In the genomic region with DNA sequence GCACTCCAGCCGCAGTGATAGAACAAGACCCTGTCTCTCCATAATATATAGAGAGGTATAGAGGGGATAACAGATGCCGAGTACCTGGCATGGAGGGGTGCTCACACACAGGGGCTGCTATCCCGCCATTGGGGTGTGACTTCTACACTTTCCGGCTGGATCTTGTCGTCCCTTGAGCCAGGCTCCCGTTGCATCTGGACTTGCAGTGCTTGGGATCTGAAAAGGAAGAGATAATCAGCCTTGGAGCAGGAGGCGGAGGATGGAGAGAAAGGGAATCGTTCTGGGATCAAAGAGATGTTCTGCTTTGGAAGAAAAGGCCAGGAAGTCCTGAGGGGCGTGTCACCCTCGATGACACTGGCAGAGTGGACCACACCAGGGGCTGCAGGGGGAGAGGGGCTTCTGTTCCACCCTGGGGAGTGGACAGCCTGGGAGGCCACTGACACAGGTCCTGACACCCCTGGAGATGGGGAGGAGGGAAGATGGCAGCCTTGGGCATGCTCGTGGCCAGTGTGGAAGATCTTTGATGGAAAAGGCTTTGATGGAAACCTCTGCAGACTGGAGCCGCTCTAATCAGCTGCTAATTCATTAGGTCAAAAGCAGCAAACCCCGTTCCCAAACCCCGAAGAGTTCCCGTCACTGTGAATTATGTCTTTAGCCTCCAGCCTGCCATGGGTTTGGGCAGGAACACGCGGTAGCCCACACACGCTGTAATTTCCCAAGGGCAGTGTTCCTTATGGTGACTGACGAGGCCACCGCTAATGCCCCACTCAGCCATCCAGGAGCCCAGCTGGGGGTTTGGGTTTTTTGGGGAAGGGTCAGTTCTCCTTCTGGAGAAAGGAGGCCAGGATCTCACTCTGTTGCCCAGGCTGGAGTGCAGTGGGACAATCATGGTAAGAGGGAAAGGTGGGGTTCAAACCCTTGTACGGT, we compare ENCODE assay signal across 1 cellular context.
TF ChIP-seq lines count a peak whose summit lies in the region.

No MANE protein-coding gene starts in this region.

TF ChIP-seq in H1, 55 proteins besides CTCF, POLR2A, EP300 and RAD21:
- TF ChIP-seq TAF1 (IDR thresholded peaks at IDR 0.05; ENCODE audit: low read depth, low read length) (no peak), CEBPB (IDR thresholded peaks at IDR 0.05; ENCODE audit: low read depth, low read length) (no peak)
